Comparison of ENCODE assay signal across 27 cellular contexts in the genomic region with DNA sequence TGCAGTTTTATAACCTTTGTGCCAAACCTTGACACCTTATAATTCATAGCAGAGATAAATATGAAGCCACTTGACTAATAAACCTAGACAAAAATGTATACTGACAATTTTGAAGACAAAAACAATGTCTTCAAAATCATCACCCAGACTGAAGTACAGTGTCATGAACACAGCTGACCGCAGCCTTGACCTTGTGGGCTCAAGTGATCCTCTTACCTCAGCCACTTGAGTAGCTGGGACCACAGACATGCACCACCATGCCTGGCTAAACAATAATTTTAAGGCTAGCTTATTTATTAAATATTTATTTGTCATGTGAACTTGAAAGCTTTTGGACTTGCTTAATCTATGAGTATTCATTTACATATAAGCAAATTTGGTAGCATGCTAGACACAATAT. TPM values are rescaled to one million over a fixed set of nuclear protein-coding genes. Genes with fewer than 3 reads are reported as not detected.
"Had no signal": no experiment of that assay in that cellular context is flagged by ENCODE, and none has a peak within 500 bp of the region (broad histone marks: within the 10 kb centered on the region; RNA-seq: fewer than 3 reads in every experiment).

No MANE protein-coding gene starts in this region.

- H3K9me3 ChIP-seq: adrenal gland, body of pancreas, breast epithelium, SJSA1 had no signal

- H3K36me3 ChIP-seq: adrenal gland, breast epithelium, SJSA1 had no signal

- H3K4me3 ChIP-seq: adrenal gland, body of pancreas, breast epithelium, SJSA1 had no signal

- H3K27ac ChIP-seq: adrenal gland, body of pancreas, breast epithelium, KMS-11, SJSA1 had no signal

- H3K4me3 Mint-ChIP-seq: activated CD4-positive, alpha-beta T cell treated with anti-CD3 and anti-CD28 coated beads for 36 hours; activated CD4-positive, alpha-beta T cell treated with anti-CD3 and anti-CD28 coated beads, Interleukin-2, amount 10 ng/mL, durations not matched to agents 7 days and 5 days; activated CD8-positive, alpha-beta T cell treated with anti-CD3 and anti-CD28 coated beads, Interleukin-2, amount 10 ng/mL, durations not matched to agents 7 days and 5 days; activated naive CD4-positive, alpha-beta T cell treated with anti-CD3 and anti-CD28 coated beads for 36 hours; activated T-cell treated with anti-CD3 and anti-CD28 coated beads, Interleukin-2, amount 50 U/mL, for 24 hours; T-helper 1 cell treated with Interleukin-12 subunit alpha and Interleukin-12 subunit beta and Interleukin-4 antibody, amounts not matched to agents 30 μg/mL and 1 μg/mL, for 36 hours; T-helper 2 cell treated with Interferon-gamma antibody and Interleukin-4, amounts not matched to agents 5 μg/mL and 100 μg/mL, for 36 hours; WTC11 had no signal

- H3K4me1 ChIP-seq: adrenal gland, body of pancreas, breast epithelium, SJSA1 had no signal

- DNase-seq: activated CD4-positive, alpha-beta T cell treated with anti-CD3 and anti-CD28 coated beads for 36 hours; activated CD4-positive, alpha-beta T cell treated with anti-CD3 and anti-CD28 coated beads, Interleukin-2, amount 10 ng/mL, durations not matched to agents 7 days and 5 days; activated CD4-positive, alpha-beta T cell treated with anti-CD3 and anti-CD28 coated beads, Interleukin-2, amount 50 U/mL, for 48 hours; activated CD8-positive, alpha-beta T cell treated with anti-CD3 and anti-CD28 coated beads, Interleukin-2, amount 10 ng/mL, durations not matched to agents 7 days and 5 days; activated gamma-delta T cell treated with Interleukin-2 at 50 U/mL for 16 hours; activated naive CD4-positive, alpha-beta T cell treated with anti-CD3 and anti-CD28 coated beads for 36 hours; activated T-cell treated with anti-CD3 and anti-CD28 coated beads, Interleukin-2, amount 50 U/mL, for 24 hours; adrenal gland; body of pancreas; NCI-H1105; NCI-H1417 treated with DMSO at 0.1 percent for 48 hours; NCI-H187 treated with DMSO at 0.1 percent for 48 hours; NCI-H2081; NCI-H226; NCI-H446 treated with DMSO at 0.1 percent for 48 hours; NCI-H524; NCI-H69; NCI-H82; SHP77 treated with DMSO at 0.1 percent for 48 hours; SK-N-SH had no signal

- H3K27me3 ChIP-seq: adrenal gland, body of pancreas, breast epithelium, SJSA1 had no signal

- H3K4me1 Mint-ChIP-seq: activated CD4-positive, alpha-beta T cell treated with anti-CD3 and anti-CD28 coated beads for 36 hours; activated CD4-positive, alpha-beta T cell treated with anti-CD3 and anti-CD28 coated beads, Interleukin-2, amount 10 ng/mL, durations not matched to agents 7 days and 5 days; WTC11 had no signal

- H3K27ac Mint-ChIP-seq: activated CD4-positive, alpha-beta T cell treated with anti-CD3 and anti-CD28 coated beads for 36 hours; activated CD4-positive, alpha-beta T cell treated with anti-CD3 and anti-CD28 coated beads, Interleukin-2, amount 10 ng/mL, durations not matched to agents 7 days and 5 days; activated CD8-positive, alpha-beta T cell treated with anti-CD3 and anti-CD28 coated beads, Interleukin-2, amount 10 ng/mL, durations not matched to agents 7 days and 5 days; activated naive CD4-positive, alpha-beta T cell treated with anti-CD3 and anti-CD28 coated beads for 36 hours; activated naive CD4-positive, alpha-beta T cell treated with anti-CD3 and anti-CD28 coated beads, Interleukin-2, amount 50 U/mL, for 72 hours; activated T-cell treated with anti-CD3 and anti-CD28 coated beads, Interleukin-2, amount 50 U/mL, for 24 hours; T-helper 1 cell treated with Interleukin-12 subunit alpha and Interleukin-12 subunit beta and Interleukin-4 antibody, amounts not matched to agents 30 μg/mL and 1 μg/mL, for 36 hours; T-helper 2 cell treated with Interferon-gamma antibody and Interleukin-4, amounts not matched to agents 5 μg/mL and 100 μg/mL, for 36 hours; WTC11 had no signal

RNA-seq across cellular contexts. Expression of gene IL6, which starts 24.3 kb away (rescaled TPM):
- total RNA-seq: activated naive CD4-positive, alpha-beta T cell treated with anti-CD3 and anti-CD28 coated beads, Interleukin-2, amount 50 U/mL, for 72 hours had no signal
